Comparison of ENCODE assay signal across 8 cellular contexts in genomic region chr18:35143615-35144596, GRCh38.
DNase-seq lines count a peak whose midpoint lies in the region; ATAC-seq and TF ChIP-seq lines count a peak whose summit lies in the region.

No MANE protein-coding gene starts in this region.

- H3K4me1 ChIP-seq in ovary (ENCODE audit: insufficient read depth): peaks cover 2% of the 10 kb centered on the region

- intact Hi-C loops in activated T-helper 1 cell treated with anti-CD3 and anti-CD28 coated beads, Interleukin-12 subunit alpha, Interleukin-12 subunit beta, Interleukin-2, Interleukin-4 antibody, amounts not matched to agents 30 ng/mL and 10 ng/mL and 1 ng/mL, durations not matched to agents 14 hours and 24 hours and 36 hours (cut with micrococcal nuclease): loop anchor here (1.0 kb wide), 2 partner anchors 118 to 138 kb away; no protein-coding TSS in a partner anchor
- intact Hi-C loops in ovary (cut with DNase I): loop anchor here in 3 of 4 donors (5.0 to 10.0 kb wide), 2 partner anchors 137 to 139 kb away; no protein-coding TSS in a partner anchor

- H3K4me3 Mint-ChIP-seq in activated T-helper 1 cell treated with anti-CD3 and anti-CD28 coated beads, Interleukin-12 subunit alpha, Interleukin-12 subunit beta, Interleukin-2, Interleukin-4 antibody, amounts not matched to agents 30 ng/mL and 10 ng/mL and 1 ng/mL, durations not matched to agents 14 hours and 24 hours and 36 hours: no peak overlapping the region
- H3K4me3 Mint-ChIP-seq in activated T-helper 17 cell treated with anti-CD3 and anti-CD28 coated beads, Interleukin-2, amount 50 U/mL, for 72 hours: no peak overlapping the region

- no peak overlapping the region for H3K27ac Mint-ChIP-seq in activated T-helper 1 cell treated with anti-CD3 and anti-CD28 coated beads, Interleukin-12 subunit alpha, Interleukin-12 subunit beta, Interleukin-2, Interleukin-4 antibody, amounts not matched to agents 30 ng/mL and 10 ng/mL and 1 ng/mL, durations not matched to agents 14 hours and 24 hours and 36 hours
- H3K27ac Mint-ChIP-seq in activated T-helper 17 cell treated with anti-CD3 and anti-CD28 coated beads, Interleukin-2, amount 50 U/mL, for 72 hours: no peak overlapping the region

- no peaks in the 10 kb centered on the region for H3K27me3 Mint-ChIP-seq in activated T-helper 1 cell treated with anti-CD3 and anti-CD28 coated beads, Interleukin-12 subunit alpha, Interleukin-12 subunit beta, Interleukin-2, Interleukin-4 antibody, amounts not matched to agents 30 ng/mL and 10 ng/mL and 1 ng/mL, durations not matched to agents 14 hours and 24 hours and 36 hours (ENCODE audit: insufficient read depth)
- H3K27me3 Mint-ChIP-seq in activated T-helper 17 cell treated with anti-CD3 and anti-CD28 coated beads, Interleukin-2, amount 50 U/mL, for 72 hours: no peaks in the 10 kb centered on the region

- 29 to 41% (median 33%) methylated on average over 8 of the region's 8 CpGs for WGBS in ovary, 3 donors

- peak; percentile 45 to 72 (median 67) for TF ChIP-seq CTCF in ovary (IDR thresholded peaks at IDR 0.05)

- H3K9me3 ChIP-seq in ovary: no peaks in the 10 kb centered on the region

- no peak overlapping the region for H3K27ac ChIP-seq in ovary

- H3K9me3 Mint-ChIP-seq in activated T-helper 1 cell treated with anti-CD3 and anti-CD28 coated beads, Interleukin-12 subunit alpha, Interleukin-12 subunit beta, Interleukin-2, Interleukin-4 antibody, amounts not matched to agents 30 ng/mL and 10 ng/mL and 1 ng/mL, durations not matched to agents 14 hours and 24 hours and 36 hours: peaks cover 9% of the 10 kb centered on the region
- peaks cover 4% of the 10 kb centered on the region for H3K9me3 Mint-ChIP-seq in activated T-helper 17 cell treated with anti-CD3 and anti-CD28 coated beads, Interleukin-2, amount 50 U/mL, for 72 hours

- H3K4me1 Mint-ChIP-seq in activated T-helper 1 cell treated with anti-CD3 and anti-CD28 coated beads, Interleukin-12 subunit alpha, Interleukin-12 subunit beta, Interleukin-2, Interleukin-4 antibody, amounts not matched to agents 30 ng/mL and 10 ng/mL and 1 ng/mL, durations not matched to agents 14 hours and 24 hours and 36 hours (ENCODE audit: low read depth): peaks cover 3% of the 10 kb centered on the region
- H3K4me1 Mint-ChIP-seq in activated T-helper 17 cell treated with anti-CD3 and anti-CD28 coated beads, Interleukin-2, amount 50 U/mL, for 72 hours: no peaks in the 10 kb centered on the region

- H3K27me3 ChIP-seq in ovary: no peaks in the 10 kb centered on the region

- TF ChIP-seq POLR2A in ovary (IDR thresholded peaks at IDR 0.05): no peak

- no peak for TF ChIP-seq EP300 in ovary (IDR thresholded peaks at IDR 0.05)

- ATAC-seq in HG03342 (IDR thresholded peaks at IDR 0.05; ENCODE audit: unreplicated experiment) (peak; percentile 67), GM18520 (IDR thresholded peaks at IDR 0.05; ENCODE audit: unreplicated experiment) (no peak)
- ATAC-seq in activated T-helper 17 cell treated with anti-CD3 and anti-CD28 coated beads, Interleukin-2, amount 50 U/mL, for 72 hours (replicated peaks): peak; percentile 38

- H3K36me3 ChIP-seq in ovary: no peaks in the 10 kb centered on the region

- H3K4me3 ChIP-seq in ovary: no peak overlapping the region

- peaks cover 36% of the 10 kb centered on the region for H3K36me3 Mint-ChIP-seq in activated T-helper 1 cell treated with anti-CD3 and anti-CD28 coated beads, Interleukin-12 subunit alpha, Interleukin-12 subunit beta, Interleukin-2, Interleukin-4 antibody, amounts not matched to agents 30 ng/mL and 10 ng/mL and 1 ng/mL, durations not matched to agents 14 hours and 24 hours and 36 hours (ENCODE audit: low read depth)
- peaks cover 41% of the 10 kb centered on the region for H3K36me3 Mint-ChIP-seq in activated T-helper 17 cell treated with anti-CD3 and anti-CD28 coated beads, Interleukin-2, amount 50 U/mL, for 72 hours (ENCODE audit: low read depth)

- DNase-seq in activated T-helper 1 cell treated with Interleukin-2 at 50 U/mL for 16 hours (ENCODE audit: low read depth) (peak; percentile 10), NCI-H510A treated with DMSO at 0.1 percent for 48 hours (lab: John Stamatoyannopoulos, UW) (peak; percentile 99), foreskin melanocyte (peak; percentile 43), ovary (peak; percentile 42 to 64 (median 57))
- DNase-seq in activated T-helper 1 cell treated with anti-CD3 and anti-CD28 coated beads, Interleukin-12 subunit alpha, Interleukin-12 subunit beta, Interleukin-2, Interleukin-4 antibody, amounts not matched to agents 30 ng/mL and 10 ng/mL and 1 ng/mL, durations not matched to agents 14 hours and 24 hours and 36 hours (ENCODE audit: low spot score): no peak
